In genomic region chr3:122014741-122015140, GRCh38 we compare ENCODE assay signal across 12 cellular contexts. TPM values are rescaled to one million over a fixed set of nuclear protein-coding genes. Genes with fewer than 3 reads are reported as not detected.
A peak's percentile ranks its signal among the peaks of the same experiment; 100 is the strongest.
DNase-seq lines count a peak whose midpoint lies in the region; ATAC-seq and TF ChIP-seq lines count a peak whose summit lies in the region.
"Had no signal": no experiment of that assay in that cellular context is flagged by ENCODE, and none has a peak within 500 bp of the region (broad histone marks: within the 10 kb centered on the region; RNA-seq: fewer than 3 reads in every experiment).

No MANE protein-coding gene starts in this region.

- TF ChIP-seq CTCF in GM12864 (IDR thresholded peaks at IDR 0.05; ENCODE audit: low read depth, low read length, missing control alignments): no peak
- no peak for TF ChIP-seq CTCF in ovary (IDR thresholded peaks at IDR 0.05)

- H3K4me3 ChIP-seq in GM12864 (ENCODE audit: low read depth, low read length) (no peak overlapping the region), ovary (no peak overlapping the region)

- intact Hi-C loops in left ventricle myocardium superior (cut with micrococcal nuclease) (no loop called here), ovary (cut with DNase I) (no loop called here)

- no peaks in the 10 kb centered on the region for H3K4me1 ChIP-seq in ovary (ENCODE audit: insufficient read depth)

- H3K9me3 ChIP-seq in ovary: no peaks in the 10 kb centered on the region

- ATAC-seq in GM18909 (IDR thresholded peaks at IDR 0.05; ENCODE audit: poor library complexity, unreplicated experiment) (peak; percentile 86), HG02642 (IDR thresholded peaks at IDR 0.05; ENCODE audit: poor library complexity, unreplicated experiment) (peak; percentile 85), HG03558 (IDR thresholded peaks at IDR 0.05; ENCODE audit: extremely low read depth, unreplicated experiment) (peak; percentile 70), left ventricle myocardium superior (no peak)

- H3K27ac ChIP-seq in ovary: no peak overlapping the region

- DNase-seq in GM12864 (ENCODE audit: low read depth) (peak; percentile 78), left ventricle myocardium superior (no peak), ovary (no peak), NCI-H1694 (lab: John Stamatoyannopoulos, UW) (no peak), dermis blood vessel endothelial cell (no peak)
- DNase-seq: CD4-positive, alpha-beta T cell; SIG-M5 had no signal

- no peaks in the 10 kb centered on the region for H3K36me3 ChIP-seq in ovary

- no peak for TF ChIP-seq POLR2A in ovary (IDR thresholded peaks at IDR 0.05)

- WGBS in ovary, 3 donors: 80 to 92% (median 90%) methylated on average over 1 of the region's 1 CpG

- no peaks in the 10 kb centered on the region for H3K27me3 ChIP-seq in ovary

- TF ChIP-seq EP300 in ovary (IDR thresholded peaks at IDR 0.05): no peak

RNA-seq across cellular contexts. Expression of gene ILDR1, which starts 7.3 kb away (rescaled TPM):
- total RNA-seq in left ventricle myocardium superior: 0.20 TPM
- total RNA-seq in ovary: 1 to 10 TPM in 1 of 7 donors, under 1 TPM in 4, not detected in 2; 0.48 to 3.0 (median 0.71) TPM
- 1 to 10 TPM in 1 of 2 donors, not detected in 1; 1.9 TPM for polyA plus RNA-seq in ovary
- not detected in 2 replicates for total RNA-seq in dermis blood vessel endothelial cell
- total RNA-seq: CD4-positive, alpha-beta T cell; H4; osteocyte had no signal

RNA-seq across cellular contexts. Expression of gene CD86, which starts 40.4 kb away (rescaled TPM):
- total RNA-seq in left ventricle myocardium superior (4.4 TPM), ovary (1 to 10 TPM; 1.5 to 4.8 (median 3.5) TPM), dermis blood vessel endothelial cell (not detected in 2 replicates)
- 1 to 10 TPM in 1 of 2 donors, under 1 TPM in 1; 0.85 to 8.7 TPM for polyA plus RNA-seq in ovary
- total RNA-seq: osteocyte had no signal
